15 cellular contexts compared by ENCODE assay signal in the genomic region with DNA sequence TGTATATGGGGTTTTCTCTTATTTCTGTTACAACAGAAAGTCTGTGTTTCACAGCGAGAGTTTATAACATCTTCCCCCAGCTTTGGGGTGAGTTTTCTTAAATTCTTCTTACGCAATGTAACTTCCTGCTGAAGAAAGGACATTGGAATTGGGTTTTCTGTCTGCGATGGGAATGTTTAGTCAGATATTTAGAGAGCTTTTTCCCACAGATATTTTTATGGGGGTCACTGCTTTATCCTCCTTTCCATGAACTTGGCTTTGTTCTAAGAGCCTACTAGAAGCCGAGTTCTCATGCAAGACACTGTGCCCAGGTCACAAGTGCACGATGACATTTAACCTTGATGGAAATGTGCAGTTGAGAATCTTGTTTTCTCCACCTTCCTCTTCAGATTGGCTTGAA. TPM values are rescaled to one million over a fixed set of nuclear protein-coding genes. Genes with fewer than 3 reads are reported as not detected.
A peak's percentile ranks its signal among the peaks of the same experiment; 100 is the strongest.
DNase-seq lines count a peak whose midpoint lies in the region; ATAC-seq, FAIRE-seq and TF ChIP-seq lines count a peak whose summit lies in the region.
"Had no signal": no experiment of that assay in that cellular context is flagged by ENCODE, and none has a peak within 500 bp of the region (broad histone marks: within the 10 kb centered on the region; RNA-seq: fewer than 3 reads in every experiment).

No MANE protein-coding gene starts in this region.

- H3K27ac Mint-ChIP-seq in HFFc6: peak overlapping the region; percentile 81
- H3K27ac Mint-ChIP-seq: WTC11 had no signal

- H3K36me3 ChIP-seq in neutrophil: peaks cover 8% of the 10 kb centered on the region

- H3K27ac ChIP-seq in coronary artery (peak overlapping the region; percentile 69 to 87), neutrophil (peak overlapping the region; percentile 79)

- peak overlapping the region; percentile 63 for H3K4me3 Mint-ChIP-seq in HFFc6
- H3K4me3 Mint-ChIP-seq: WTC11 had no signal

- no peak for TF ChIP-seq POLR2A in GM12891 (IDR thresholded peaks at IDR 0.05; ENCODE audit: low read depth, low read length)

- no peak for ATAC-seq in HG02588 (IDR thresholded peaks at IDR 0.05; ENCODE audit: unreplicated experiment)

- peaks cover 84 to 99% of the 10 kb centered on the region in 2 experiments for H3K4me1 ChIP-seq in neutrophil (ENCODE audit: control insufficient read depth in 1 of 2, insufficient read depth in 1 of 2, low read depth in 1 of 2, low read length in 1 of 2)

- H3K27me3 Mint-ChIP-seq in HFFc6 (ENCODE audit: insufficient read depth): peaks cover under 1% of the 10 kb centered on the region; the same call in 1 of the 2 replicates

- FAIRE-seq in GM12891 (lab: Jason Lieb, UNC): no peak
- FAIRE-seq: D721Med, endometrium, keratinocyte had no signal

- H3K4me1 Mint-ChIP-seq in HFFc6 (ENCODE audit: low read depth): peaks cover 63% of the 10 kb centered on the region

- TF ChIP-seq CTCF in AG09309 (IDR thresholded peaks at IDR 0.05; ENCODE audit: control insufficient read depth, insufficient read depth, low read depth, low read length, missing control alignments) (no peak), HFFc6 (IDR thresholded peaks at IDR 0.05) (no peak), coronary artery (IDR thresholded peaks at IDR 0.05) (no peak), neutrophil (IDR thresholded peaks at IDR 0.05) (no peak)

- DNase-seq in AG09309 (ENCODE audit: low read depth) (peak; percentile 85), HFFc6 (peak; percentile 48), coronary artery (ENCODE audit: low spot score) (no peak), hippocampal formation (lab: John Stamatoyannopoulos, UW) (no peak), GM12891 (ENCODE audit: insufficient read length, low spot score) (no peak), DMS114 treated with DMSO at 0.1 percent for 48 hours (lab: John Stamatoyannopoulos, UW; ENCODE audit: unreplicated experiment) (no peak)
- DNase-seq: activated gamma-delta T cell, NCI-H2081, posterior cingulate gyrus had no signal

- H3K4me3 ChIP-seq in AG09309 (ENCODE audit: control insufficient read depth, low read depth, low read length) (no peak overlapping the region), coronary artery (peak overlapping the region; percentile 57), neutrophil (ENCODE audit: low read depth in 1 of 2, low read length in 1 of 2) (no peak overlapping the region)

- no peaks in the 10 kb centered on the region for H3K9me3 ChIP-seq in neutrophil

- H3K36me3 Mint-ChIP-seq in HFFc6 (ENCODE audit: low read depth): peaks cover 23% of the 10 kb centered on the region

- H3K27me3 ChIP-seq in neutrophil: no peaks in the 10 kb centered on the region

- H3K9me3 Mint-ChIP-seq in HFFc6: peaks cover 9% of the 10 kb centered on the region; the same call in 1 of the 2 replicates

TF ChIP-seq in GM12891, 5 proteins besides CTCF, POLR2A, EP300 and RAD21:
- TF ChIP-seq POLR2AphosphoS5 (IDR thresholded peaks at IDR 0.05; ENCODE audit: low read depth, low read length) (no peak), SPI1 (IDR thresholded peaks at IDR 0.05; ENCODE audit: low read depth, low read length) (no peak), PAX5 (IDR thresholded peaks at IDR 0.05; ENCODE audit: insufficient read depth, low read length, severe bottlenecking) (no peak), TAF1 (IDR thresholded peaks at IDR 0.05; ENCODE audit: low read depth, low read length) (no peak), POU2F2 (IDR thresholded peaks at IDR 0.05; ENCODE audit: low read depth, low read length) (no peak)

RNA-seq across cellular contexts. Expression of a gene that starts 22.1 kb away (rescaled TPM):
- total RNA-seq in HFFc6 (2021; fragmentation: NEBNext Ultra II Directional; extraction: Animal tissue kit (Norgen Biotek cat#: 25700)): 10 to 100 TPM; 12.5 to 16.7 (median 15.1) TPM
- 47.2 TPM for polyA plus RNA-seq in GM12891 (2012; ENCODE audit: low read depth, missing spikeins)

Comparison
In these comparisons a context has a peak if more than half of its experiments do, and no peak if none do; other contexts are left out.
1. DNase-seq: peak in AG09309 (single experiment) and HFFc6 (single experiment); none in coronary artery (single experiment), hippocampal formation (0 of 2), GM12891 (single experiment) and DMS114 treated with DMSO at 0.1 percent for 48 hours (single experiment).